Comparison of ENCODE assay signal across 9 cellular contexts in the genomic region with DNA sequence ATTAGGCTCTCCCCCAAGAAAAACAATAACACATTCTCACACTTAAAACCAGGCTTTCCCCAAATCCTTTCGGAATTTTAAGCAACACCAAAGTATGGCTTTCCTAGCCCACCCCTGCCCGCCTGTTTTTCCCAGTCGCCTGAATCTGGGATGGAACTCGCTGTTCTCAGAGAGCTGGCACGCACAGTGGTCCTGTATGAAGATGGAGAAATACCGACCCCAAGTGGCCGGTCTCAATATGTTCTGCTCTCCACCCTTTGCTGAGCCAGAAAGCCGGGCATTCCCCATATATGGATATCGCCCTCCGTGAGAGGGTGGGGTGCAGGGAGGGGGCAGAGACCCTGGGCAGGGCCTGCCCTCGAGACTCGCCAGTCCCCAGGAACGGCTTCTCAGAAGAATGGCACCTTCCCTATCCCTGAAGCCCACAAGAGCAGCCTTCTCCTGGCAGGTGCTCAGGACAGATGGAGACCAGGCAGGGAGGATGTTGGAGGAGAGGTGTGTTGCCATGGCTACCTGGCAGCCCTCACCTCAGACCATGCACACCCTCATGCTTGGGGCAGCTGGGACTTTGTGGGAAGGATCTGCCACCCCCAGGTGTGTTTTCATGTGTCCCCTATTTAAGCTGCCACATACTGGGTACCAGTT. TPM values are rescaled to one million over a fixed set of nuclear protein-coding genes. Genes with fewer than 3 reads are reported as not detected.
DNase-seq lines count a peak whose midpoint lies in the region; ATAC-seq and TF ChIP-seq lines count a peak whose summit lies in the region.
"Had no signal": no experiment of that assay in that cellular context is flagged by ENCODE, and none has a peak within 500 bp of the region (broad histone marks: within the 10 kb centered on the region; RNA-seq: fewer than 3 reads in every experiment).

No MANE protein-coding gene starts in this region.

- H3K27me3 Mint-ChIP-seq in activated naive CD8-positive, alpha-beta T cell treated with anti-CD3 and anti-CD28 coated beads, Interleukin-2, amount 50 U/mL, for 24 hours = no peaks in the 10 kb centered on the region
- H3K27me3 Mint-ChIP-seq: activated naive CD8-positive, alpha-beta T cell had no signal

- WGBS in heart left ventricle, 4 donors = 2 to 9% (median 6%) methylated on average over 8 to 13 of the region's 13 CpGs

- TF ChIP-seq CTCF in heart left ventricle (IDR thresholded peaks at IDR 0.05) = peak; percentile 37 to 74 (median 63)

- H3K9me3 ChIP-seq in heart left ventricle = no peaks in the 10 kb centered on the region

- H3K4me1 Mint-ChIP-seq in activated naive CD8-positive, alpha-beta T cell treated with anti-CD3 and anti-CD28 coated beads, Interleukin-2, amount 50 U/mL, for 24 hours = peaks cover 10% of the 10 kb centered on the region

- no peak overlapping the region for H3K4me3 ChIP-seq in heart left ventricle

- H3K27ac Mint-ChIP-seq in activated naive CD8-positive, alpha-beta T cell treated with anti-CD3 and anti-CD28 coated beads, Interleukin-2, amount 50 U/mL, for 24 hours = no peak overlapping the region
- H3K27ac Mint-ChIP-seq: activated naive CD8-positive, alpha-beta T cell had no signal

- H3K27ac ChIP-seq in heart left ventricle = peak overlapping the region in 1 of 12 donors; percentile 93

- intact Hi-C loops in heart left ventricle (cut with DNase I) (loop anchor here in 4 of 10 donors (5.0 kb wide), 2 partner anchors 176 to 224 kb away; no protein-coding TSS in a partner anchor), posterior vena cava (cut with DNase I) (loop anchor here in 1 of 2 donors (10.0 kb wide), 1 partner anchor 221 kb away; the partner anchor contains the start of gene FAM241B)

- peaks cover 0 to 18% (median 8%) of the 10 kb centered on the region in 12 donors for H3K4me1 ChIP-seq in heart left ventricle

- H3K9me3 Mint-ChIP-seq in activated naive CD8-positive, alpha-beta T cell treated with anti-CD3 and anti-CD28 coated beads, Interleukin-2, amount 50 U/mL, for 24 hours = no peaks in the 10 kb centered on the region

- no peaks in the 10 kb centered on the region for H3K36me3 Mint-ChIP-seq in activated naive CD8-positive, alpha-beta T cell treated with anti-CD3 and anti-CD28 coated beads, Interleukin-2, amount 50 U/mL, for 24 hours (ENCODE audit: low read depth)
- H3K36me3 Mint-ChIP-seq: activated naive CD8-positive, alpha-beta T cell had no signal

- ATAC-seq in activated naive CD8-positive, alpha-beta T cell treated with anti-CD3 and anti-CD28 coated beads, Interleukin-2, amount 50 U/mL, for 24 hours = peak; percentile 26
- ATAC-seq in heart left ventricle (peak; percentile 31 to 48 (median 39)), GM21515 (IDR thresholded peaks at IDR 0.05; ENCODE audit: unreplicated experiment) (no peak)

- H3K36me3 ChIP-seq in heart left ventricle = no peaks in the 10 kb centered on the region

- H3K27me3 ChIP-seq in heart left ventricle = no peaks in the 10 kb centered on the region

- no peak overlapping the region for H3K4me3 Mint-ChIP-seq in activated naive CD8-positive, alpha-beta T cell treated with anti-CD3 and anti-CD28 coated beads, Interleukin-2, amount 50 U/mL, for 24 hours
- H3K4me3 Mint-ChIP-seq: activated naive CD8-positive, alpha-beta T cell had no signal

- DNase-seq in stimulated activated CD4-positive, alpha-beta T cell treated with anti-CD3 and anti-CD28 coated beads, Interleukin-15, amount 100 ng/mL, for 24 hours = peak; percentile 57
- DNase-seq in stimulated activated CD4-positive, alpha-beta T cell treated with anti-CD3 and anti-CD28 coated beads, Interleukin-2, amount 100 ng/mL, for 48 hours = no peak
- peak; percentile 49 for DNase-seq in NCI-H2227 (lab: John Stamatoyannopoulos, UW; ENCODE audit: unreplicated experiment)
- peak; percentile 50 for DNase-seq in activated naive CD8-positive, alpha-beta T cell treated with anti-CD3 and anti-CD28 coated beads, Interleukin-2, amount 50 U/mL, for 24 hours
- peak in 4 of 5 donors; percentile 63 to 79 (median 70) for DNase-seq in heart left ventricle
- DNase-seq in posterior vena cava (ENCODE audit: low spot score) = peak; percentile 88
- no peak for DNase-seq in LoVo (ENCODE audit: low spot score)

- no peak for TF ChIP-seq POLR2A in heart left ventricle (IDR thresholded peaks at IDR 0.05)

RNA-seq across cellular contexts. Expression of gene TACR2, which starts 3.4 kb away (rescaled TPM):
- under 1 TPM in 4 of 9 donors, not detected in 5; 0.22 to 0.39 (median 0.29) TPM for total RNA-seq in heart left ventricle
- under 1 TPM; 0.11 to 0.15 TPM for polyA plus RNA-seq in heart left ventricle
- total RNA-seq in posterior vena cava = 1 to 10 TPM in 1 of 2 donors, under 1 TPM in 1; 0.71 to 3.0 TPM

RNA-seq across cellular contexts. Expression of gene TSPAN15, which starts 37.9 kb away (rescaled TPM):
- 10 to 100 TPM in 6 of 9 donors, 1 to 10 TPM in 3; 4.5 to 20.2 (median 11.1) TPM for total RNA-seq in heart left ventricle
- polyA plus RNA-seq in heart left ventricle = 10 to 100 TPM; 10.5 to 12.5 TPM
- total RNA-seq in posterior vena cava = 10 to 100 TPM; 44.6 to 45.6 TPM

Comparison
In these comparisons a context has a peak if more than half of its experiments do, and no peak if none do; other contexts are left out.
1. DNase-seq: peak in stimulated activated CD4-positive, alpha-beta T cell treated with anti-CD3 and anti-CD28 coated beads, Interleukin-15, amount 100 ng/mL, for 24 hours (single experiment), NCI-H2227 (single experiment), activated naive CD8-positive, alpha-beta T cell treated with anti-CD3 and anti-CD28 coated beads, Interleukin-2, amount 50 U/mL, for 24 hours (single experiment), heart left ventricle (4 of 5) and posterior vena cava (single experiment); none in stimulated activated CD4-positive, alpha-beta T cell treated with anti-CD3 and anti-CD28 coated beads, Interleukin-2, amount 100 ng/mL, for 48 hours (0 of 2) and LoVo (single experiment).